Comparison of ENCODE assay signal across 14 cellular contexts in the genomic region with DNA sequence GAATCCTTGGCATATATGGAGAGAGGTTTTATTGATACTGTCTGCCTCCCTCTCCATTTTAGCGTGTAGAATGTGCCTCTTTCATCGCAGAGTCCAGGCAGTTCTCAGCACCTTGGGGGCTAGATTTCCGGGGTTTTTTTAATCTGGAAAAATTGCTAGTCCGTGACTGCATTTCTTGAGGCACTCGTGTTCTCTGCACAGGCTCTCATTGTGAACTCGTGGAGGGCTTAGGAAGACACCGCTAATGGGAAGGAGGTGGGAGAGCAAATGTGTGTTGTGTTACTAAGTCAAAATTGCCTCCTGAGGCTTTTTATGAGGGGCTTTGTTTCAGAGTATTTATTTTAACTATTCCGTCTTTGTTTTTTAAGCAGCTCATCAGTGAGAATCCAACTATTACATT. TPM values are rescaled to one million over a fixed set of nuclear protein-coding genes. Genes with fewer than 3 reads are reported as not detected.
DNase-seq lines count a peak whose midpoint lies in the region; TF ChIP-seq lines count a peak whose summit lies in the region.
"Had no signal": no experiment of that assay in that cellular context is flagged by ENCODE, and none has a peak within 500 bp of the region (broad histone marks: within the 10 kb centered on the region; RNA-seq: fewer than 3 reads in every experiment).

No MANE protein-coding gene starts in this region.

- H4K8ac ChIP-seq in mesenchymal stem cell (ENCODE audit: low read length), result no peak overlapping the region

- 95% methylated on average over 7 of the region's 8 CpGs for WGBS in mesenchymal stem cell
- 49 to 58% methylated on average over 8 of the region's 8 CpGs for WGBS in testis, 2 donors

- intact Hi-C loops in cardiac septum (cut with DNase I), result no loop called here
- intact Hi-C loops in testis (cut with DNase I; ENCODE audit: low total_unique reads), result no loop called here

- H2BK15ac ChIP-seq in mesenchymal stem cell (ENCODE audit: low read depth, poor library complexity, severe bottlenecking), result no peak overlapping the region

- no peak overlapping the region for H2BK5ac ChIP-seq in mesenchymal stem cell (ENCODE audit: low read depth, low read length, poor library complexity, severe bottlenecking)

- H3K27ac ChIP-seq in cardiac muscle cell (peak overlapping the region; percentile 59), SJSA1 (no peak overlapping the region), mesenchymal stem cell (ENCODE audit: low read length, poor library complexity, severe bottlenecking) (peak overlapping the region; percentile 76), testis (no peak overlapping the region)

- H3K4me3 ChIP-seq in cardiac muscle cell (no peak overlapping the region), SJSA1 (no peak overlapping the region), mesenchymal stem cell (ENCODE audit: insufficient read depth in 1 of 2, low read depth in 1 of 2, low read length in 2 of 2) (no peak overlapping the region), testis (no peak overlapping the region)

- H3K4me2 ChIP-seq in mesenchymal stem cell (ENCODE audit: low read length, poor library complexity, severe bottlenecking), result peak overlapping the region; percentile 43

- H3K36me3 ChIP-seq in cardiac muscle cell, result peaks cover 8% of the 10 kb centered on the region
- peaks cover 33% of the 10 kb centered on the region for H3K36me3 ChIP-seq in SJSA1
- H3K36me3 ChIP-seq in mesenchymal stem cell (ENCODE audit: control insufficient read depth in 1 of 2, insufficient read depth in 2 of 2, low read depth in 1 of 2, low read length in 2 of 2), result peaks cover 11 to 32% of the 10 kb centered on the region in 2 experiments
- H3K36me3 ChIP-seq in testis (ENCODE audit: low read depth, missing control alignments), result no peaks in the 10 kb centered on the region

- no peak overlapping the region for H2AK5ac ChIP-seq in mesenchymal stem cell (ENCODE audit: low read length, severe bottlenecking)

- TF ChIP-seq POLR2A in testis (IDR thresholded peaks at IDR 0.05), result no peak

- H3K4ac ChIP-seq in mesenchymal stem cell (ENCODE audit: low read depth in 1 of 2, low read length in 2 of 2), result no peak overlapping the region

- H3K9me3 ChIP-seq in cardiac muscle cell (ENCODE audit: low read depth) (no peaks in the 10 kb centered on the region), SJSA1 (replicated peaks) (no peaks in the 10 kb centered on the region), mesenchymal stem cell (ENCODE audit: control insufficient read depth, low read length) (no peaks in the 10 kb centered on the region), testis (no peaks in the 10 kb centered on the region)

- no peaks in the 10 kb centered on the region for H3K4me1 ChIP-seq in cardiac muscle cell (ENCODE audit: low read depth)
- H3K4me1 ChIP-seq in SJSA1 (replicated peaks), result peaks cover 15% of the 10 kb centered on the region
- H3K4me1 ChIP-seq in mesenchymal stem cell (ENCODE audit: control insufficient read depth, insufficient read depth, low read depth, low read length), result peaks cover 9% of the 10 kb centered on the region
- no peaks in the 10 kb centered on the region for H3K4me1 ChIP-seq in testis

- peaks cover 17% of the 10 kb centered on the region for H3K79me1 ChIP-seq in mesenchymal stem cell (replicated peaks; ENCODE audit: low read length, poor library complexity, severe bottlenecking)

- H2BK120ac ChIP-seq in mesenchymal stem cell (ENCODE audit: low read depth, low read length), result no peak overlapping the region

- TF ChIP-seq CTCF in cardiac muscle cell (IDR thresholded peaks at IDR 0.05; ENCODE audit: low read depth, low read length) (no peak), testis (IDR thresholded peaks at IDR 0.05) (no peak)

- H2AFZ ChIP-seq in mesenchymal stem cell (ENCODE audit: low read depth, low read length), result no peak overlapping the region

- H3K27me3 ChIP-seq in cardiac muscle cell (no peaks in the 10 kb centered on the region), SJSA1 (replicated peaks) (no peaks in the 10 kb centered on the region), mesenchymal stem cell (ENCODE audit: control insufficient read depth in 1 of 2, insufficient read depth in 1 of 2, low read length in 2 of 2) (no peaks in the 10 kb centered on the region), testis (no peaks in the 10 kb centered on the region)

- no peak overlapping the region for H3K23ac ChIP-seq in mesenchymal stem cell (ENCODE audit: low read length in 2 of 2)

- H2BK12ac ChIP-seq in mesenchymal stem cell (ENCODE audit: low read length in 2 of 2), result no peak overlapping the region

- no peak overlapping the region for H3K18ac ChIP-seq in mesenchymal stem cell (ENCODE audit: low read depth in 1 of 2, low read length in 2 of 2)

- no peak overlapping the region for H4K91ac ChIP-seq in mesenchymal stem cell (ENCODE audit: low read length)

- DNase-seq in cardiac muscle cell (ENCODE audit: low read depth in 1 of 2, low spot score in 1 of 2) (no peak), cardiac septum (ENCODE audit: low spot score) (no peak), SJSA1 (ENCODE audit: low read depth in 1 of 2, low spot score in 2 of 2) (peak; percentile 61 to 89), mesenchymal stem cell (no peak), GM03348 (ENCODE audit: low spot score) (no peak), testis (no peak), GOT3 (lab: John Stamatoyannopoulos, UW) (no peak)
- DNase-seq: ACHN; CD8-positive, alpha-beta memory T cell; EL; HCEC 1CT; NCI-H1417; NCI-H1930; NCI-H510A treated with DMSO at 0.1 percent for 48 hours had no signal

- H3K9ac ChIP-seq in mesenchymal stem cell (ENCODE audit: low read length), result no peak overlapping the region

- H3K14ac ChIP-seq in mesenchymal stem cell (ENCODE audit: low read length in 2 of 2), result no peak overlapping the region

RNA-seq across cellular contexts. Expression of a gene that starts 10.1 kb away (rescaled TPM):
- total RNA-seq in cardiac muscle cell (24.2 and 28.6 TPM in 2 replicates), cardiac septum (6.6 TPM), testis (10 to 100 TPM; 43.6 to 45.5 TPM)
- polyA plus RNA-seq in cardiac muscle cell (16.5 and 22.2 TPM in 2 replicates), testis (ENCODE audit: insufficient read depth, low read depth, low replicate concordance) (42.2 TPM)
- 42.7 and 76.0 TPM in 2 replicates for total RNA-seq in SJSA1 (2014; rRNA removed; shearing (Covaris generic))
- polyA plus RNA-seq in mesenchymal stem cell (2013, experiment 1 of 2), result 12.8 TPM
- polyA plus RNA-seq in mesenchymal stem cell (2013, experiment 2 of 2), result 12.5 TPM

RNA-seq across cellular contexts. Expression of a gene that starts 17.7 kb away (rescaled TPM):
- total RNA-seq in cardiac muscle cell, result 58.2 and 93.5 TPM in 2 replicates
- polyA plus RNA-seq in cardiac muscle cell, result 61.7 and 94.6 TPM in 2 replicates
- 48.3 TPM for total RNA-seq in cardiac septum
- 250 and 360 TPM in 2 replicates for total RNA-seq in SJSA1 (2014; rRNA removed; shearing (Covaris generic))
- 49.5 TPM for polyA plus RNA-seq in mesenchymal stem cell (2013, experiment 1 of 2)
- polyA plus RNA-seq in mesenchymal stem cell (2013, experiment 2 of 2), result 46.4 TPM
- 100 to 1,000 TPM; 100 to 116 TPM for total RNA-seq in testis
- polyA plus RNA-seq in testis (ENCODE audit: insufficient read depth, low read depth, low replicate concordance), result 60.4 TPM

Comparison
In these comparisons a context has a peak if more than half of its experiments do, and no peak if none do; other contexts are left out.
1. DNase-seq: peak in SJSA1 (2 of 2); none in cardiac muscle cell (0 of 2), cardiac septum (single experiment), mesenchymal stem cell (single experiment), GM03348 (single experiment), testis (single experiment) and GOT3 (single experiment).
2. H3K27ac ChIP-seq: peak in cardiac muscle cell (single experiment) and mesenchymal stem cell (single experiment); none in SJSA1 (single experiment) and testis (0 of 2).